9 cellular contexts compared by ENCODE assay signal in genomic region chr5:135457424-135458071, GRCh38. TPM values are rescaled to one million over a fixed set of nuclear protein-coding genes. Genes with fewer than 3 reads are reported as not detected.
DNase-seq lines count a peak whose midpoint lies in the region; ATAC-seq, FAIRE-seq and TF ChIP-seq lines count a peak whose summit lies in the region.
"Had no signal": no experiment of that assay in that cellular context is flagged by ENCODE, and none has a peak within 500 bp of the region (broad histone marks: within the 10 kb centered on the region; RNA-seq: fewer than 3 reads in every experiment).

No MANE protein-coding gene starts in this region.

- intact Hi-C loops in Right ventricle myocardium inferior (cut with DNase I) (no loop called here), psoas muscle (cut with DNase I) (no loop called here)

- POLR2A ChIA-PET in RWPE1 (lab: Yijun Ruan, JAX; ENCODE audit: low non-redundant PET): no interaction called here

- TF ChIP-seq CTCF in GM20000 (IDR thresholded peaks at IDR 0.05; ENCODE audit: extremely low read depth, missing control alignments) (peak; percentile 89), RWPE1 (conservative IDR thresholded peaks at IDR 0.05; ENCODE audit: low read depth) (peak; percentile 91), psoas muscle (IDR thresholded peaks at IDR 0.05) (peak; percentile 76)

- peak; percentile 69 for FAIRE-seq in HTR-8/SVneo (lab: Jason Lieb, UNC)
- FAIRE-seq: TTC549 had no signal

- H3K27ac ChIP-seq in RWPE1 (no peak overlapping the region), psoas muscle (no peak overlapping the region)

- in situ Hi-C loops in Caki2 (cut with HindIII; ENCODE audit: low pct_unique_long_range_greater_than_20kb, low sequenced_read_pairs): loop anchor here (25.0 kb wide), 1 partner anchor 105 kb away; no protein-coding TSS in a partner anchor

- no peak overlapping the region for H3K4me3 ChIP-seq in psoas muscle

- ATAC-seq in Right ventricle myocardium inferior (peak; percentile 61), psoas muscle (peak; percentile 75 to 92 (median 82)), HG02763 (IDR thresholded peaks at IDR 0.05; ENCODE audit: unreplicated experiment) (no peak)

- WGBS in psoas muscle, 3 donors: 36 to 44% (median 39%) methylated on average over 9 of the region's 9 CpGs

- H3K9me3 ChIP-seq in psoas muscle: no peaks in the 10 kb centered on the region

- CTCF ChIA-PET in RWPE1 (lab: Yijun Ruan, JAX): interaction anchor here (0.5 to 14.1 kb wide), 28 partner anchors 9 to 1544 kb away, joined by 3 to 455 read pairs (median 4); partner anchors contain the start of gene DCANP1

- no peaks in the 10 kb centered on the region for H3K4me1 ChIP-seq in psoas muscle

- H3K36me3 ChIP-seq in psoas muscle (ENCODE audit: insufficient read depth in 1 of 2, low read depth in 1 of 2): no peaks in the 10 kb centered on the region

- DNase-seq in Caki2 (ENCODE audit: low read depth): peak; percentile 22
- DNase-seq in GM20000 (ENCODE audit: low spot score): peak; percentile 81
- peak; percentile 67 for DNase-seq in HTR-8/SVneo (ENCODE audit: insufficient read length, low spot score)
- DNase-seq in RWPE1 (ENCODE audit: low spot score): peak; percentile 83
- peak; percentile 28 for DNase-seq in activated effector memory CD4-positive, alpha-beta T cell treated with Interleukin-2 at 50 U/mL for 16 hours
- peak; percentile 83 for DNase-seq in Right ventricle myocardium inferior (ENCODE audit: missing footprints)
- peak; percentile 57 to 83 for DNase-seq in psoas muscle

- no peaks in the 10 kb centered on the region for H3K27me3 ChIP-seq in psoas muscle (ENCODE audit: insufficient read depth in 3 of 3, low read length in 2 of 3)

RNA-seq across cellular contexts. Expression of gene TIFAB, which starts 5.4 kb away (rescaled TPM):
- total RNA-seq in Caki2 (2014; rRNA removed; shearing (Covaris generic); ENCODE audit: low replicate concordance): not detected in 2 replicates
- not detected for total RNA-seq in Right ventricle myocardium inferior
- not detected for total RNA-seq in psoas muscle
- polyA plus RNA-seq in psoas muscle: under 1 TPM in 1 of 3 donors, not detected in 2; under 0.01 TPM

RNA-seq across cellular contexts. Expression of gene DCANP1, which starts 10.4 kb away (rescaled TPM):
- total RNA-seq in Caki2 (2014; rRNA removed; shearing (Covaris generic); ENCODE audit: low replicate concordance): not detected in 2 replicates
- total RNA-seq in Right ventricle myocardium inferior: not detected
- total RNA-seq in psoas muscle: not detected
- under 1 TPM in 1 of 3 donors, not detected in 2; 0.01 TPM for polyA plus RNA-seq in psoas muscle

RNA-seq across cellular contexts. Expression of gene MACROH2A1, which starts 58.5 kb away (rescaled TPM):
- 265 and 301 TPM in 2 replicates for total RNA-seq in Caki2 (2014; rRNA removed; shearing (Covaris generic); ENCODE audit: low replicate concordance)
- total RNA-seq in Right ventricle myocardium inferior (104 TPM), psoas muscle (100 to 1,000 TPM in 1 of 4 donors, 10 to 100 TPM in 3; 57.8 to 108 (median 81.5) TPM)
- 100 to 1,000 TPM in 2 of 3 donors, 10 to 100 TPM in 1; 73.1 to 127 (median 125) TPM for polyA plus RNA-seq in psoas muscle

Comparison
In these comparisons a context has a peak if more than half of its experiments do, and no peak if none do; other contexts are left out.
1. DNase-seq: peak in every context shown above with its lines; median percentile 83 in RWPE1; 83 in Right ventricle myocardium inferior; 81 in GM20000; 70 in psoas muscle; 67 in HTR-8/SVneo; 28 in activated effector memory CD4-positive, alpha-beta T cell treated with Interleukin-2 at 50 U/mL for 16 hours; 22 in Caki2.